In genomic region chr20:31835977-31836852, GRCh38 we compare ENCODE assay signal across 1 cellular context.
A peak's percentile ranks its signal among the peaks of the same experiment; 100 is the strongest.
TF ChIP-seq lines count a peak whose summit lies in the region.

No MANE protein-coding gene starts in this region.

TF ChIP-seq in HepG2, 621 proteins besides CTCF, POLR2A, EP300 and RAD21 (continued from another document and continues in another):
- no peak for TF ChIP-seq ZNF646 (CRISPR knock-in tag; IDR thresholded peaks at IDR 0.05)
- TF ChIP-seq KAT2B (IDR thresholded peaks at IDR 0.05; ENCODE audit: borderline replicate concordance, low read depth, low read length) = no peak
- no peak for TF ChIP-seq NFE2 (CRISPR knock-in tag; IDR thresholded peaks at IDR 0.05)
- TF ChIP-seq ZNF589 (CRISPR knock-in tag; conservative IDR thresholded peaks at IDR 0.05) = no peak
- no peak for TF ChIP-seq RBM39 (IDR thresholded peaks at IDR 0.05; ENCODE audit: low read depth, low read length, poor library complexity, severe bottlenecking)
- no peak; the same call in 1 of the 2 replicates for TF ChIP-seq NFYB (CRISPR knock-in tag; IDR thresholded peaks at IDR 0.05)
- TF ChIP-seq ZMAT5 (CRISPR knock-in tag; IDR thresholded peaks at IDR 0.05; ENCODE audit: borderline replicate concordance, low read depth) = no peak
- peak; percentile 58; the same call in 1 of the 2 replicates for TF ChIP-seq ZNF788 (CRISPR knock-in tag; IDR thresholded peaks at IDR 0.05; ENCODE audit: borderline replicate concordance)
- no peak for TF ChIP-seq MLLT10 (CRISPR knock-in tag; IDR thresholded peaks at IDR 0.05)
- no peak for TF ChIP-seq NONO (IDR thresholded peaks at IDR 0.05)
- no peak for TF ChIP-seq NONO (CRISPR knock-in tag; conservative IDR thresholded peaks at IDR 0.05)
- TF ChIP-seq ATF4 (CRISPR knock-in tag; IDR thresholded peaks at IDR 0.05) = no peak
- no peak for TF ChIP-seq EHMT2 (IDR thresholded peaks at IDR 0.05; ENCODE audit: borderline replicate concordance, low read depth, low read length)
- TF ChIP-seq TP53 (CRISPR knock-in tag; conservative IDR thresholded peaks at IDR 0.05) = 0 out of 2 replicates have a peak, but pooled peaks have one; percentile 56
- no peak for TF ChIP-seq ETV6 (CRISPR knock-in tag; conservative IDR thresholded peaks at IDR 0.05)
- no peak for TF ChIP-seq TCF12 (IDR thresholded peaks at IDR 0.05)
- TF ChIP-seq TCF12 (CRISPR knock-in tag; IDR thresholded peaks at IDR 0.05) = no peak
- TF ChIP-seq KDM5A (IDR thresholded peaks at IDR 0.05; ENCODE audit: borderline replicate concordance, low read length) = no peak
- no peak for TF ChIP-seq TBX3 (IDR thresholded peaks at IDR 0.05; ENCODE audit: borderline replicate concordance)
- TF ChIP-seq BRD4 (CRISPR knock-in tag; IDR thresholded peaks at IDR 0.05) = no peak
- no peak for TF ChIP-seq HDAC2 (CRISPR knock-in tag; IDR thresholded peaks at IDR 0.05)
- TF ChIP-seq SCMH1 (CRISPR knock-in tag; IDR thresholded peaks at IDR 0.05; ENCODE audit: borderline replicate concordance) = no peak
- TF ChIP-seq FOSL1 (CRISPR knock-in tag; IDR thresholded peaks at IDR 0.05; ENCODE audit: borderline replicate concordance) = peak; percentile 89; the same call in 1 of the 2 replicates
- TF ChIP-seq ZNF564 (CRISPR knock-in tag; IDR thresholded peaks at IDR 0.05) = no peak
- no peak for TF ChIP-seq NBN (conservative IDR thresholded peaks at IDR 0.05)
- TF ChIP-seq ARID2 (CRISPR knock-in tag; IDR thresholded peaks at IDR 0.05; ENCODE audit: borderline replicate concordance) = no peak
- no peak for TF ChIP-seq ZNF510 (CRISPR knock-in tag; IDR thresholded peaks at IDR 0.05; ENCODE audit: low read depth)
- TF ChIP-seq HMGA1 (CRISPR knock-in tag; conservative IDR thresholded peaks at IDR 0.05) = no peak
- TF ChIP-seq ZNF574 (CRISPR knock-in tag; IDR thresholded peaks at IDR 0.05) = no peak
- TF ChIP-seq ZBTB43 (CRISPR knock-in tag; conservative IDR thresholded peaks at IDR 0.05) = no peak
- TF ChIP-seq KLF12 (CRISPR knock-in tag; IDR thresholded peaks at IDR 0.05; ENCODE audit: borderline replicate concordance) = no peak
- TF ChIP-seq TBX2 (CRISPR knock-in tag; IDR thresholded peaks at IDR 0.05; ENCODE audit: borderline replicate concordance) = no peak; the same call in 1 of the 2 replicates
- no peak for TF ChIP-seq ZNF775 (CRISPR knock-in tag; IDR thresholded peaks at IDR 0.05; ENCODE audit: borderline replicate concordance)
- no peak for TF ChIP-seq ZNF761 (CRISPR knock-in tag; conservative IDR thresholded peaks at IDR 0.05)
- TF ChIP-seq THAP7 (CRISPR knock-in tag; IDR thresholded peaks at IDR 0.05) = no peak
- TF ChIP-seq REXO4 (CRISPR knock-in tag; IDR thresholded peaks at IDR 0.05; ENCODE audit: borderline replicate concordance) = no peak
- no peak; the same call in 1 of the 2 replicates for TF ChIP-seq IRF2 (CRISPR knock-in tag; IDR thresholded peaks at IDR 0.05)
- TF ChIP-seq NFRKB (IDR thresholded peaks at IDR 0.05) = no peak
- TF ChIP-seq ZNF180 (CRISPR knock-in tag; IDR thresholded peaks at IDR 0.05; ENCODE audit: borderline replicate concordance, low read depth) = no peak
- no peak for TF ChIP-seq ZZZ3 (CRISPR knock-in tag; IDR thresholded peaks at IDR 0.05; ENCODE audit: borderline replicate concordance)
- 0 out of 2 replicates have a peak, but pooled peaks have one; percentile 32 for TF ChIP-seq ZNF552 (CRISPR knock-in tag; IDR thresholded peaks at IDR 0.05; ENCODE audit: borderline replicate concordance)
- TF ChIP-seq POLR2AphosphoS5 (IDR thresholded peaks at IDR 0.05; ENCODE audit: low read depth, low read length) = no peak
- no peak for TF ChIP-seq SSRP1 (CRISPR knock-in tag; IDR thresholded peaks at IDR 0.05)
- TF ChIP-seq ZNF784 (CRISPR knock-in tag; IDR thresholded peaks at IDR 0.05; ENCODE audit: borderline replicate concordance) = no peak
- 0 out of 2 replicates have a peak, but pooled peaks have one; percentile 22 for TF ChIP-seq UBTF (CRISPR knock-in tag; IDR thresholded peaks at IDR 0.05)
- TF ChIP-seq FLYWCH1 (CRISPR knock-in tag; IDR thresholded peaks at IDR 0.05) = no peak
- 0 out of 2 replicates have a peak, but pooled peaks have one; percentile 36 for TF ChIP-seq RXRB (CRISPR knock-in tag; IDR thresholded peaks at IDR 0.05; ENCODE audit: borderline replicate concordance)
- TF ChIP-seq ZNF547 (CRISPR knock-in tag; IDR thresholded peaks at IDR 0.05) = no peak
- no peak for TF ChIP-seq ZNF576 (CRISPR knock-in tag; IDR thresholded peaks at IDR 0.05)
- no peak for TF ChIP-seq MXD4 (CRISPR knock-in tag; IDR thresholded peaks at IDR 0.05)
- TF ChIP-seq BCL3 (CRISPR knock-in tag; IDR thresholded peaks at IDR 0.05) = no peak
- no peak for TF ChIP-seq NCOA1 (CRISPR knock-in tag; IDR thresholded peaks at IDR 0.05)
- no peak for TF ChIP-seq U2AF2 (IDR thresholded peaks at IDR 0.05; ENCODE audit: low read depth, low read length)
